ENCODE assay signal across 8 cellular contexts in the genomic region with DNA sequence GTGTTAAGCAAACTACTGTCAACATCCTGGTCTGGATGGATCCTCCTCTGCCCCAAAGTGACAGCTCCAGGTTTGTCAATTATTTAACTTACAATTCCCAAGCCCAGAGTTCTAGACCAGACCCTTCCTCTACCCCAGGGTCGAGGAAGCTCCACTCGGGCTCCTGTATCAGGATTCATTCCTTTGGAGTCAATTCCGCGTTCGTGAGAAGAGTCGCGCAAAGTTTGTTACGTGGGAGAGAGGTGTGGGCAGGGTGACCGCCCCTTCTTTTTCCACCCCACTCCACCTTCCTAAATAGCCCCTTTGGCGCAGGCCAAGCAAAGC. TPM values are rescaled to one million over a fixed set of nuclear protein-coding genes. Genes with fewer than 3 reads are reported as not detected.
A peak's percentile ranks its signal among the peaks of the same experiment; 100 is the strongest.
DNase-seq lines count a peak whose midpoint lies in the region; TF ChIP-seq lines count a peak whose summit lies in the region.

No MANE protein-coding gene starts in this region.

- 2% methylated on average over 10 of the region's 10 CpGs for WGBS in hepatocyte (ENCODE audit: low lambda C conversion rate, missing lambda C conversion rate)

- H2AFZ ChIP-seq in hepatocyte = peak overlapping the region; percentile 30

- peak overlapping the region; percentile 82 to 93 (median 91) for H3K9ac ChIP-seq in skeletal muscle tissue (ENCODE audit: low read depth in 1 of 3, low read length in 3 of 3)

- H3K79me2 ChIP-seq in hepatocyte = peaks cover 53% of the 10 kb centered on the region

- H3K27ac ChIP-seq in hepatocyte (peak overlapping the region; percentile 11), skeletal muscle tissue (ENCODE audit: low read depth, low read length) (peak overlapping the region; percentile 72)

- intact Hi-C loops in activated CD4-positive, alpha-beta memory T cell treated with anti-CD3 and anti-CD28 coated beads for 36 hours (cut with micrococcal nuclease) = loop anchor here (5.0 kb wide), 1 partner anchor 591 kb away; a partner anchor contains a TSS

- H3K36me3 Mint-ChIP-seq in activated CD4-positive, alpha-beta memory T cell treated with anti-CD3 and anti-CD28 coated beads for 36 hours = peaks cover 3% of the 10 kb centered on the region

- H3K4me3 ChIP-seq in HAP-1 = peak overlapping the region; percentile 89
- H3K4me3 ChIP-seq in hepatocyte = peak overlapping the region; percentile 60
- H3K4me3 ChIP-seq in skeletal muscle tissue (ENCODE audit: low read length in 3 of 3) = peak overlapping the region; percentile 90 to 93 (median 93)

- peak overlapping the region; percentile 75 for H3K27ac Mint-ChIP-seq in activated CD4-positive, alpha-beta memory T cell treated with anti-CD3 and anti-CD28 coated beads for 36 hours

- peak overlapping the region; percentile 90 for H3K4me3 Mint-ChIP-seq in activated CD4-positive, alpha-beta memory T cell treated with anti-CD3 and anti-CD28 coated beads for 36 hours

- H3K9me3 Mint-ChIP-seq in activated CD4-positive, alpha-beta memory T cell treated with anti-CD3 and anti-CD28 coated beads for 36 hours = peaks cover 5% of the 10 kb centered on the region

- CTCF ChIA-PET in activated CD4-positive, alpha-beta memory T cell treated with anti-CD3 and anti-CD28 coated beads for 36 hours (lab: Charles Lee) = interaction anchor here (0.9 to 1.2 kb wide), 2 partner anchors 11 to 68 kb away, joined by 3 read pairs; no protein-coding TSS in a partner anchor

- H3K9me3 ChIP-seq in HAP-1 = no peaks in the 10 kb centered on the region
- H3K9me3 ChIP-seq in hepatocyte (ENCODE audit: low read depth) = no peaks in the 10 kb centered on the region
- H3K9me3 ChIP-seq in skeletal muscle tissue (ENCODE audit: control insufficient read depth in 3 of 3, low read length in 3 of 3) = no peaks in the 10 kb centered on the region

- POLR2A ChIA-PET in activated CD4-positive, alpha-beta memory T cell treated with anti-CD3 and anti-CD28 coated beads for 36 hours (lab: Charles Lee) = no interaction called here

- H3K27me3 Mint-ChIP-seq in activated CD4-positive, alpha-beta memory T cell treated with anti-CD3 and anti-CD28 coated beads for 36 hours = no peaks in the 10 kb centered on the region

- H3K36me3 ChIP-seq in HAP-1 (replicated peaks) = 0 out of 2 replicates have a peak, but pooled peaks cover 2% of the 10 kb centered on the region
- no peaks in the 10 kb centered on the region for H3K36me3 ChIP-seq in hepatocyte (replicated peaks; ENCODE audit: insufficient read depth, low read depth)
- no peaks in the 10 kb centered on the region for H3K36me3 ChIP-seq in skeletal muscle tissue (ENCODE audit: control insufficient read depth in 3 of 3, insufficient read depth in 3 of 3, low read length in 3 of 3)

- H3K27me3 ChIP-seq in HAP-1 (ENCODE audit: low read depth) (no peaks in the 10 kb centered on the region), hepatocyte (no peaks in the 10 kb centered on the region), skeletal muscle tissue (ENCODE audit: control insufficient read depth in 3 of 3, insufficient read depth in 3 of 3, low read length in 3 of 3) (no peaks in the 10 kb centered on the region)

- peaks cover 26% of the 10 kb centered on the region for H4K20me1 ChIP-seq in hepatocyte (ENCODE audit: insufficient read depth, poor library complexity, severe bottlenecking)

- in situ Hi-C loops in HAP-1 (cut with MboI; ENCODE audit: low sequenced_read_pairs) = no loop called here

- H3K4me2 ChIP-seq in hepatocyte = peak overlapping the region; percentile 82

- peaks cover 63% of the 10 kb centered on the region for H3K4me1 Mint-ChIP-seq in activated CD4-positive, alpha-beta memory T cell treated with anti-CD3 and anti-CD28 coated beads for 36 hours (ENCODE audit: low read depth)

- DNase-seq in HAP-1 (ENCODE audit: low spot score in 2 of 2) = no peak
- DNase-seq in activated CD4-positive, alpha-beta memory T cell treated with anti-CD3 and anti-CD28 coated beads for 36 hours = no peak
- DNase-seq in hepatocyte (ENCODE audit: low spot score) = peak; percentile 25
- DNase-seq in NCI-H446 treated with DMSO at 0.1 percent for 48 hours (lab: John Stamatoyannopoulos, UW) = no peak
- DNase-seq in NCI-H2081 (lab: John Stamatoyannopoulos, UW) = no peak
- DNase-seq in kidney tubule cell (ENCODE audit: low spot score) = no peak
- no peak for DNase-seq in DMS153 (lab: John Stamatoyannopoulos, UW)

- peaks cover 13% of the 10 kb centered on the region for H3K4me1 ChIP-seq in HAP-1
- peaks cover 18% of the 10 kb centered on the region for H3K4me1 ChIP-seq in hepatocyte (ENCODE audit: insufficient read depth)
- H3K4me1 ChIP-seq in skeletal muscle tissue (ENCODE audit: control insufficient read depth in 3 of 3, insufficient read depth in 3 of 3, low read length in 3 of 3) = peaks cover 22 to 31% (median 29%) of the 10 kb centered on the region in 3 donors

- no peak for TF ChIP-seq CTCF in hepatocyte (IDR thresholded peaks at IDR 0.05; ENCODE audit: poor library complexity)

- no peaks in the 10 kb centered on the region for H3K9me2 ChIP-seq in hepatocyte (replicated peaks; ENCODE audit: insufficient read depth)

RNA-seq across cellular contexts. Expression of a gene that starts 0.5 kb away (rescaled TPM):
- total RNA-seq in activated CD4-positive, alpha-beta memory T cell treated with anti-CD3 and anti-CD28 coated beads for 36 hours = 10 to 100 TPM; 49.0 to 50.2 TPM
- total RNA-seq in hepatocyte (89.4 and 90.6 TPM in 2 replicates), skeletal muscle tissue (34.4 TPM)
- 53.0 and 53.3 TPM in 2 replicates for polyA plus RNA-seq in hepatocyte
